Comparison of ENCODE assay signal across 20 cellular contexts in the genomic region with DNA sequence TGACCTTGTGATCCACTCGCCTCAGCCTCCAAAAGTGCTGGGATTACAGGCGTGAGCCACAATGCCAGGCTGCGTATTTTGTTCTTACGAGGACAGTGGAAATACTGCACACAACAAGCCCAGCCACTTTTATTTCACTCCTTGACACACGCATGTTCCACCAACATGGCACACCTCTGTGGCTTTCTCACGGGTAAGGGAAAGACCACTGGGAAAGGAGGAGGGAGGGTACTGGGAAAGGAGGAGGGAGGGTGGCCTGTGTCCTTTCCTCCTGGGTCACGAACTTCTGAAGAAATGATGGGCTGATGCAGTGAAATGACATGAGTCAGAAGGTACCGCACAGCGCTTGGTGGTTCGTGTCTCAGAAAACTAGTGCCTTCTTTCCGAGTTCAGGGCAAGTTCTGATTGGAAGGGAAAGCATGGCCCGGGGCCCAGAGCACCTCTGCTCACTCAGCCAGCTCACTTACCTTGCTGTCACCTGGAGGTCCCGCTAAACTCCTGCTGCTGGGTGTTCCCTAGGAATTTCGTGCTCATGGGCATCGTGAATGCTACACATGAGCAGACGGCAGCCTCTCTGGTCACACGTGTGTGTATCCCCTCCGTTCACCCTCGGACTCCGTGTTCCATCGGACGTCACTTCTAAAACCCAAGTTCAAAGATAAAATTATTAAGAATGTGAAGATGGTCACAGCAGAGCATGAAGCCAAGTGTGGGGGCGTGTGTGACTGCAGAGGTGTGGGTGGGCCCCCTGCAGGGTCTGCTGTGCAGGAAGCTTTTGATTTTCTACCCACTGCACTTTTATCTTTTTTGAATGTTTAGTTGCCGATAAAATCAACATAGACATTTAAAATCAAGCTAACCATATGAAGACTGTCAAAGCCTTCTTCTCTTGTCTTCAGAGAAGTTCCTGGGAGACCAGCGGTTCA. TPM values are rescaled to one million over a fixed set of nuclear protein-coding genes. Genes with fewer than 3 reads are reported as not detected.
"Had no signal": no experiment of that assay in that cellular context is flagged by ENCODE, and none has a peak within 500 bp of the region (broad histone marks: within the 10 kb centered on the region; RNA-seq: fewer than 3 reads in every experiment).

No MANE protein-coding gene starts in this region.

- H3K9me3 Mint-ChIP-seq: central memory CD8-positive, alpha-beta T cell; naive thymus-derived CD8-positive, alpha-beta T cell; stimulated activated effector memory CD8-positive, alpha-beta T cell treated with anti-CD3 and anti-CD28 coated beads, Interleukin-12 subunit alpha, Interleukin-12 subunit beta, amount 100 ng/mL, for 72 hours; stimulated activated naive CD8-positive, alpha-beta T cell treated with anti-CD3 and anti-CD28 coated beads, Interleukin-15, Interleukin-2, amounts not matched to agents 100 ng/mL and 50 ng/mL, for 24 hours had no signal

- ATAC-seq: gastrocnemius medialis; heart right ventricle; mucosa of descending colon; naive thymus-derived CD8-positive, alpha-beta T cell; stimulated activated effector memory CD8-positive, alpha-beta T cell treated with anti-CD3 and anti-CD28 coated beads, Interleukin-12 subunit alpha, Interleukin-12 subunit beta, amount 100 ng/mL, for 72 hours had no signal

- H3K4me1 ChIP-seq: gastrocnemius medialis had no signal

- DNase-seq: effector CD8-positive, alpha-beta T cell; gastrocnemius medialis; heart right ventricle; hypothalamus; kidney glomerular epithelial cell; mucosa of descending colon; naive thymus-derived CD8-positive, alpha-beta T cell; ovary; right cardiac atrium; stimulated activated CD4-positive, alpha-beta T cell treated with anti-CD3 and anti-CD28 coated beads, Interleukin-4, amount 100 ng/mL, for 1 hour; stimulated activated CD8-positive, alpha-beta memory T cell treated with anti-CD3 and anti-CD28 coated beads, Interleukin-4, amount 100 ng/mL, for 48 hours; transverse colon had no signal

- H3K36me3 Mint-ChIP-seq: naive thymus-derived CD8-positive, alpha-beta T cell; stimulated activated effector memory CD8-positive, alpha-beta T cell treated with anti-CD3 and anti-CD28 coated beads, Interleukin-12 subunit alpha, Interleukin-12 subunit beta, amount 100 ng/mL, for 72 hours had no signal

- H3K27me3 ChIP-seq: ovary had no signal

- H3K9me3 ChIP-seq: gastrocnemius medialis, heart right ventricle, mucosa of descending colon, ovary, thoracic aorta, transverse colon had no signal

- H3K4me3 ChIP-seq: gastrocnemius medialis, heart right ventricle, mucosa of descending colon, ovary, smooth muscle cell, thoracic aorta, transverse colon had no signal

- H3K4me3 Mint-ChIP-seq: central memory CD8-positive, alpha-beta T cell; naive thymus-derived CD8-positive, alpha-beta T cell; stimulated activated effector memory CD8-positive, alpha-beta T cell treated with anti-CD3 and anti-CD28 coated beads, Interleukin-12 subunit alpha, Interleukin-12 subunit beta, amount 100 ng/mL, for 72 hours; stimulated activated naive CD8-positive, alpha-beta T cell treated with anti-CD3 and anti-CD28 coated beads, Interleukin-15, Interleukin-2, amounts not matched to agents 100 ng/mL and 50 ng/mL, for 24 hours had no signal

- H3K27ac Mint-ChIP-seq: progenitor cell of endocrine pancreas; stimulated activated effector memory CD8-positive, alpha-beta T cell treated with anti-CD3 and anti-CD28 coated beads, Interleukin-12 subunit alpha, Interleukin-12 subunit beta, amount 100 ng/mL, for 72 hours; stimulated activated naive CD8-positive, alpha-beta T cell treated with anti-CD3 and anti-CD28 coated beads, Interleukin-15, Interleukin-2, amounts not matched to agents 100 ng/mL and 50 ng/mL, for 24 hours had no signal

- H3K4me1 Mint-ChIP-seq: central memory CD8-positive, alpha-beta T cell; stimulated activated effector memory CD8-positive, alpha-beta T cell treated with anti-CD3 and anti-CD28 coated beads, Interleukin-12 subunit alpha, Interleukin-12 subunit beta, amount 100 ng/mL, for 72 hours had no signal

- H3K36me3 ChIP-seq: gastrocnemius medialis, heart right ventricle, ovary, thoracic aorta, transverse colon had no signal

- FAIRE-seq: colon, islet of Langerhans had no signal

- H3K27ac ChIP-seq: gastrocnemius medialis, heart right ventricle, ovary, thoracic aorta, transverse colon had no signal

RNA-seq across cellular contexts. Expression of a gene that starts 44.5 kb away (rescaled TPM):
- total RNA-seq: naive thymus-derived CD8-positive, alpha-beta T cell had no signal
